ENCODE assay signal across 8 cellular contexts in the genomic region with DNA sequence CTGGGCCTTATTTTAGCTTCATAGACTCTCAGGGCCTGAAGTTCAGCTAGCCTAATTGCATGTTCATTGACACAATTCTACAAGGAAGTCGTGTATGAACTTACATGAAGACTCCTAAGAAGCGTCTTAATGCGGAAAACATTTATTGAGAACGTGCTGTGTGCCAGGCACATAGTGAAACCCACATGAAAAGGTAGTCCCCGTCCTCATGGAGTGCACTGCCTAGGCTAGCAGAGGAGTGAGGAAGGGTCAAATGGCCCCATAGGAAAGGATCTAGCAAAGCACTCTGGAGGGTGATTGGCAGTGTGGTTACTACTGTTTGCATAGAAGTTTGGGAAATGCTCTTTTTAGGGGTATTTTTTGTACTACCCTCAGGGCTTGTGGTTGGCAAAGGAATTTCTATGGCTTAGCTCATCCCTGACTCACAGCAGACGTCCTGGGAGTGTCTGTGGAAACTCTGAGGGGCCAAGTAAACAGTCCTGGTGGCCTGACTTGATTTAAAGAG. TPM values are rescaled to one million over a fixed set of nuclear protein-coding genes. Genes with fewer than 3 reads are reported as not detected.
DNase-seq lines count a peak whose midpoint lies in the region; ATAC-seq, FAIRE-seq and TF ChIP-seq lines count a peak whose summit lies in the region.

No MANE protein-coding gene starts in this region.

- no peaks in the 10 kb centered on the region for H3K9me3 ChIP-seq in HUES6 (ENCODE audit: control insufficient read depth, insufficient read depth, low read depth, low read length)
- H3K9me3 ChIP-seq in astrocyte (ENCODE audit: insufficient read depth, low read depth, low read length) = no peaks in the 10 kb centered on the region
- H3K9me3 ChIP-seq in left lung = no peaks in the 10 kb centered on the region
- no peaks in the 10 kb centered on the region for H3K9me3 ChIP-seq in transverse colon

- no peaks in the 10 kb centered on the region for H3K36me3 Mint-ChIP-seq in astrocyte (ENCODE audit: low read depth, unreplicated experiment)

- FAIRE-seq in astrocyte (lab: Jason Lieb, UNC) = peak; percentile 77

- peak overlapping the region; percentile 50; the same call in 1 of the 2 replicates for H3K27ac ChIP-seq in HUES6 (ENCODE audit: low read depth, low read length)
- peak overlapping the region; percentile 98 for H3K27ac ChIP-seq in astrocyte (ENCODE audit: low read depth, low read length)
- peak overlapping the region; percentile 84 to 97 for H3K27ac ChIP-seq in left lung
- H3K27ac ChIP-seq in transverse colon = peak overlapping the region; percentile 97 to 99 (median 98)

- TF ChIP-seq CTCF in astrocyte (IDR thresholded peaks at IDR 0.05; ENCODE audit: insufficient read depth, low read depth, low read length) (no peak), left lung (IDR thresholded peaks at IDR 0.05) (no peak), transverse colon (IDR thresholded peaks at IDR 0.05) (no peak)

- H3K4me1 Mint-ChIP-seq in astrocyte (ENCODE audit: low read depth, unreplicated experiment) = peaks cover 41% of the 10 kb centered on the region

- H4K20me1 ChIP-seq in astrocyte (ENCODE audit: insufficient read depth, low read length) = peaks cover 35% of the 10 kb centered on the region

- peak overlapping the region; percentile 95 for H3K4me2 ChIP-seq in astrocyte (ENCODE audit: low read length)

- peak overlapping the region; percentile 100 for H3K27ac Mint-ChIP-seq in astrocyte (ENCODE audit: unreplicated experiment)

- in situ Hi-C loops in transverse colon (cut with MboI; ENCODE audit: low pct_ligation_motif_present in 1 of 4, low pct_unique_long_range_greater_than_20kb in 1 of 4, low sequenced_read_pairs in 3 of 4) = loop anchor here in 2 of 4 donors (10.0 kb wide), 3 partner anchors 61 to 79 kb away; no protein-coding TSS in a partner anchor

- ATAC-seq in left lung = no peak

- no peak for TF ChIP-seq POLR2A in transverse colon (IDR thresholded peaks at IDR 0.05)

- peak overlapping the region; percentile 83 for H3K4me3 Mint-ChIP-seq in astrocyte (ENCODE audit: unreplicated experiment)

- no peak for TF ChIP-seq EP300 in transverse colon (IDR thresholded peaks at IDR 0.05; ENCODE audit: low read depth)

- WGBS in transverse colon (ENCODE audit: low coverage in 1 of 2), 2 donors = 54 to 70% methylated on average over 6 of the region's 6 CpGs

- peaks cover 1% of the 10 kb centered on the region for H3K27me3 Mint-ChIP-seq in astrocyte (ENCODE audit: low read depth, unreplicated experiment)

- H3K27me3 ChIP-seq in HUES6 (ENCODE audit: control insufficient read depth, insufficient read depth, low read length) (no peaks in the 10 kb centered on the region; the same call in 1 of the 2 replicates), astrocyte (ENCODE audit: insufficient read depth, low read length) (no peaks in the 10 kb centered on the region), left lung (peaks cover 0 to 12% of the 10 kb centered on the region in 2 donors), transverse colon (no peaks in the 10 kb centered on the region)

- peaks cover 38% of the 10 kb centered on the region for H3K79me2 ChIP-seq in astrocyte (ENCODE audit: insufficient read depth, low read length)

- peak overlapping the region; percentile 62 for H2AFZ ChIP-seq in astrocyte (ENCODE audit: low read depth, low read length)

- H3K4me3 ChIP-seq in HUES6 (ENCODE audit: low read depth, low read length) (peak overlapping the region; percentile 57), astrocyte (ENCODE audit: insufficient read depth, low read depth, low read length) (peak overlapping the region; percentile 61), left lung (peak overlapping the region; percentile 10 to 89), transverse colon (peak overlapping the region in 2 of 4 donors; percentile 94 to 99)

- H3K9me3 Mint-ChIP-seq in astrocyte (ENCODE audit: unreplicated experiment) = peaks cover 4% of the 10 kb centered on the region

- intact Hi-C loops in left lung (cut with DNase I) (no loop called here), transverse colon (cut with DNase I; ENCODE audit: low total_unique reads) (no loop called here), posterior cingulate gyrus (cut with DNase I) (loop anchor here (5.0 kb wide), 2 partner anchors 37 to 852 kb away; a partner anchor contains a TSS)

- H3K4me1 ChIP-seq in HUES6 (ENCODE audit: control insufficient read depth, insufficient read depth, low read length) = peaks cover 32% of the 10 kb centered on the region
- H3K4me1 ChIP-seq in astrocyte (ENCODE audit: insufficient read depth, low read length) = peaks cover 33% of the 10 kb centered on the region
- H3K4me1 ChIP-seq in left lung = peaks cover 28 to 48% of the 10 kb centered on the region in 2 donors
- H3K4me1 ChIP-seq in transverse colon = peaks cover 9 to 41% (median 39%) of the 10 kb centered on the region in 4 donors

- H3K9ac ChIP-seq in HUES6 (ENCODE audit: low read length) (peak overlapping the region; percentile 84), astrocyte (ENCODE audit: low read length) (peak overlapping the region; percentile 90)

- DNase-seq in AG08395 (ENCODE audit: low spot score) = peak; percentile 89
- DNase-seq in astrocyte (ENCODE audit: low read depth) = peak; percentile 93
- DNase-seq in left lung = no peak
- no peak for DNase-seq in transverse colon
- no peak for DNase-seq in posterior cingulate gyrus
- DNase-seq in NCI-H2081 treated with DMSO at 0.1 percent for 48 hours (lab: John Stamatoyannopoulos, UW) = no peak
- DNase-seq in C1 segment of cervical spinal cord (lab: John Stamatoyannopoulos, UW) = no peak

- H3K36me3 ChIP-seq in HUES6 (ENCODE audit: control insufficient read depth, insufficient read depth, low read length) (no peaks in the 10 kb centered on the region), astrocyte (ENCODE audit: insufficient read depth, low read length) (no peaks in the 10 kb centered on the region), left lung (no peaks in the 10 kb centered on the region), transverse colon (no peaks in the 10 kb centered on the region)

RNA-seq across cellular contexts. Expression of a gene that starts 0.9 kb away (rescaled TPM):
- total RNA-seq in astrocyte (281 and 305 TPM in 2 replicates), left lung (100 to 1,000 TPM; 121 to 126 TPM), transverse colon (100 to 1,000 TPM in 3 of 4 donors, 10 to 100 TPM in 1; 77.8 to 187 (median 135) TPM)

RNA-seq across cellular contexts. Expression of a gene that starts 50.1 kb away (rescaled TPM):
- total RNA-seq in astrocyte (220 and 225 TPM in 2 replicates), left lung (10 to 100 TPM; 71.9 to 89.5 TPM), transverse colon (100 to 1,000 TPM in 1 of 4 donors, 10 to 100 TPM in 3; 26.8 to 110 (median 45.7) TPM)

Comparison
In these comparisons a context has a peak if more than half of its experiments do, and no peak if none do; other contexts are left out.
1. DNase-seq: peak in AG08395 (single experiment) and astrocyte (single experiment); none in left lung (0 of 2), transverse colon (single experiment), posterior cingulate gyrus (0 of 10), NCI-H2081 treated with DMSO at 0.1 percent for 48 hours (single experiment) and C1 segment of cervical spinal cord (0 of 14).
2. Peak in every context shown above with its lines, with median percentiles within 50 percentile points of each other: H3K27ac ChIP-seq.